11 cellular contexts compared by ENCODE assay signal in the genomic region with DNA sequence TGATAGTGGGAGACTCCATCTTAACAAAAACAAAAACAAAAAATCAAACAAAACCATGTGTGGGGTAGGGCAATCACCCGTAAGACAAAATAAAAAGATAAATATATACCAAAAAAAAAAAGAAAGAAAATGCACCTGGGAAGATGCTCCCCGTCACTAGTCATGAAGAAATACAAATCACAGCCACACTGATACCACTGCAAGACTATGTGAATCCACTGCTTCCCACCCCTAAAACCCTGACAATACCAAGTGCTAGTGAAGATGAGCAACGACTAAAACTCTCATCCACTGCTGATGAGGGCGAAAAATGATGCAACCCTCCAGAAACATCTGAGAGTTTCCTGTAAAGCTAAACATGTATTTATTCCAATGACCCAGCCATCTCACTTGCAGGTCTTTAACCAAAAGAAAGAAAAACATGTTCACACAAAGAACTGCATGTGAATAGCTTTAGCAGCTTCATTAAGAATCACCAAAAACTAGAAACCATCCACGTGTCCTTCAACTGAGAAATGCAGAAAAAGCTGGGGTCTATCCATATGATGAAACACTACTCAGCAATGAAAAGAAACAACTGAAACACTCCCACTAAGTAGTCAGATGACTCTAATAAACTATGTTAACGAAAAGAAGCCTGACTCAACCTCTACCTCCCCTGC. TPM values are rescaled to one million over a fixed set of nuclear protein-coding genes. Genes with fewer than 3 reads are reported as not detected.
DNase-seq lines count a peak whose midpoint lies in the region; ATAC-seq and TF ChIP-seq lines count a peak whose summit lies in the region.
"Had no signal": no experiment of that assay in that cellular context is flagged by ENCODE, and none has a peak within 500 bp of the region (broad histone marks: within the 10 kb centered on the region; RNA-seq: fewer than 3 reads in every experiment).

No MANE protein-coding gene starts in this region.

- peak overlapping the region; percentile 2 to 65; a peak in 3 of 4 replicates for H3K27ac ChIP-seq in SK-N-SH (ENCODE audit: low read depth in 2 of 2, low read length in 1 of 2)
- H3K27ac ChIP-seq in OCI-LY7 (ENCODE audit: low read depth, low read length, poor library complexity, severe bottlenecking) = peak overlapping the region; percentile 39
- H3K27ac ChIP-seq in mammary epithelial cell (ENCODE audit: insufficient read depth, low read depth, low read length) = peak overlapping the region; percentile 28

- no peak overlapping the region for H2AFZ ChIP-seq in SK-N-SH (ENCODE audit: low read depth)
- H2AFZ ChIP-seq in OCI-LY7 (ENCODE audit: low read length) = no peak overlapping the region
- H2AFZ ChIP-seq in mammary epithelial cell (ENCODE audit: low read depth, low read length) = no peak overlapping the region

- no peak for TF ChIP-seq EP300 in SK-N-SH (IDR thresholded peaks at IDR 0.05; ENCODE audit: borderline replicate concordance in 1 of 2, low read depth in 1 of 2, low read length in 1 of 2)

- H3K9me3 ChIP-seq in SK-N-SH (no peaks in the 10 kb centered on the region), OCI-LY7 (ENCODE audit: low read length) (no peaks in the 10 kb centered on the region), mammary epithelial cell (replicated peaks; ENCODE audit: insufficient read depth, low read length) (no peaks in the 10 kb centered on the region), BE2C (no peaks in the 10 kb centered on the region; the same call in 1 of the 2 replicates)

- no peaks in the 10 kb centered on the region for H3K27me3 Mint-ChIP-seq in progenitor cell of endocrine pancreas

- no peaks in the 10 kb centered on the region for H3K9me3 Mint-ChIP-seq in progenitor cell of endocrine pancreas (ENCODE audit: low read depth)

- H3K4me1 ChIP-seq in SK-N-SH (ENCODE audit: control insufficient read depth in 1 of 2, insufficient read depth in 2 of 2, low read depth in 1 of 2, low read length in 1 of 2) = peaks cover 50 to 57% of the 10 kb centered on the region in 2 experiments
- H3K4me1 ChIP-seq in OCI-LY7 (ENCODE audit: insufficient read depth, low read length, poor library complexity, severe bottlenecking) = peaks cover 88% of the 10 kb centered on the region
- peaks cover 46% of the 10 kb centered on the region for H3K4me1 ChIP-seq in mammary epithelial cell (ENCODE audit: insufficient read depth, low read length)
- peaks cover 12% of the 10 kb centered on the region for H3K4me1 ChIP-seq in BE2C

- peaks cover 4% of the 10 kb centered on the region for H3K36me3 Mint-ChIP-seq in progenitor cell of endocrine pancreas (ENCODE audit: insufficient read depth)

- H3K9ac ChIP-seq in SK-N-SH (no peak overlapping the region), mammary epithelial cell (ENCODE audit: insufficient read depth, low read length) (no peak overlapping the region)

- H3K27ac Mint-ChIP-seq in progenitor cell of endocrine pancreas = peak overlapping the region; percentile 26

- DNase-seq in SK-N-SH (no peak), OCI-LY7 (ENCODE audit: low spot score) (peak; percentile 64), mammary epithelial cell (no peak), progenitor cell of endocrine pancreas (ENCODE audit: low spot score, unreplicated experiment) (no peak), BE2C (no peak), NCI-H748 (lab: John Stamatoyannopoulos, UW; ENCODE audit: unreplicated experiment) (no peak)
- DNase-seq: left colon, NCI-H187 treated with DMSO at 0.1 percent for 48 hours had no signal

- 78% methylated on average over 6 of the region's 6 CpGs for WGBS in SK-N-SH (ENCODE audit: low lambda C conversion rate)
- WGBS in mammary epithelial cell (ENCODE audit: low coverage, missing lambda C conversion rate) = 62% methylated on average over 5 of the region's 6 CpGs

- peaks cover 0 to 5% of the 10 kb centered on the region in 2 experiments for H3K36me3 ChIP-seq in SK-N-SH (replicated peaks in 1 of 2; ENCODE audit: control insufficient read depth in 1 of 2, insufficient read depth in 2 of 2, low read length in 1 of 2)
- peaks cover 23% of the 10 kb centered on the region for H3K36me3 ChIP-seq in OCI-LY7 (ENCODE audit: insufficient read depth, low read length)
- H3K36me3 ChIP-seq in mammary epithelial cell (ENCODE audit: insufficient read depth, low read length) = peaks cover 5% of the 10 kb centered on the region
- H3K36me3 ChIP-seq in BE2C = peaks cover 3% of the 10 kb centered on the region; the same call in 1 of the 2 replicates

- H4K20me1 ChIP-seq in SK-N-SH (ENCODE audit: insufficient read depth) (peaks cover 100% of the 10 kb centered on the region), OCI-LY7 (ENCODE audit: insufficient read depth, low read length) (peaks cover 65% of the 10 kb centered on the region), mammary epithelial cell (ENCODE audit: insufficient read depth, low read length) (peaks cover 53% of the 10 kb centered on the region)

- H3K4me3 Mint-ChIP-seq in progenitor cell of endocrine pancreas (ENCODE audit: low read depth) = no peak overlapping the region

- CTCF ChIA-PET in SK-N-SH (lab: Yijun Ruan, JAX) (interaction anchor here (0.7 kb wide), 1 partner anchor 39 kb away, joined by 4 read pairs; no protein-coding TSS in a partner anchor), OCI-LY7 (lab: Charles Lee; ENCODE audit: unreplicated experiment) (no interaction called here), mammary epithelial cell (lab: Charles Lee; ENCODE audit: low non-redundant PET) (no interaction called here)

- H3K27me3 ChIP-seq in SK-N-SH (ENCODE audit: insufficient read depth) (no peaks in the 10 kb centered on the region), mammary epithelial cell (ENCODE audit: insufficient read depth, low read length) (no peaks in the 10 kb centered on the region), BE2C (no peaks in the 10 kb centered on the region)

- ATAC-seq in SK-N-SH treated with all-trans-retinoic acid at 6 μM for 48 hours (no peak), GM19467 (IDR thresholded peaks at IDR 0.05; ENCODE audit: unreplicated experiment) (no peak)
- ATAC-seq: left colon had no signal

- peaks cover 9% of the 10 kb centered on the region for H3F3A ChIP-seq in SK-N-SH (replicated peaks; ENCODE audit: insufficient read depth)

- in situ Hi-C loops in mammary epithelial cell (cut with MboI; ENCODE audit: low sequenced_read_pairs in 2 of 2) = no loop called here

- intact Hi-C loops in OCI-LY7 (cut with micrococcal nuclease; ENCODE audit: unreplicated experiment) (no loop called here), mammary epithelial cell (cut with micrococcal nuclease) (no loop called here)

- H3K4me2 ChIP-seq in SK-N-SH (no peak overlapping the region), OCI-LY7 (ENCODE audit: low read length) (peak overlapping the region; percentile 25; the same call in 1 of the 2 replicates), mammary epithelial cell (ENCODE audit: insufficient read depth, low read depth, low read length) (no peak overlapping the region)

- no TSS peak for BruUV-seq in OCI-LY7 (replicated peaks; lab: Mats Ljungman, UMichigan)
- BruUV-seq in mammary epithelial cell (replicated peaks; lab: Mats Ljungman, UMichigan) = TSS peak; percentile 23

- no peak for TF ChIP-seq RAD21 in SK-N-SH (IDR thresholded peaks at IDR 0.05; ENCODE audit: low read length)

- no peak overlapping the region for H3K4me3 ChIP-seq in SK-N-SH (ENCODE audit: low read depth in 2 of 2, low read length in 1 of 2)
- H3K4me3 ChIP-seq in OCI-LY7 (ENCODE audit: low read depth, low read length, poor library complexity, severe bottlenecking) = no peak overlapping the region
- no peak overlapping the region for H3K4me3 ChIP-seq in mammary epithelial cell (replicated peaks in 1 of 3; ENCODE audit: insufficient read depth in 1 of 3, low read depth in 2 of 3, low read length in 3 of 3)
- no peak overlapping the region for H3K4me3 ChIP-seq in BE2C (ENCODE audit: low read depth, low read length)
- H3K4me3 ChIP-seq: skin epidermis had no signal

- H3K9me2 ChIP-seq in SK-N-SH (no peaks in the 10 kb centered on the region), OCI-LY7 (ENCODE audit: insufficient read depth, low read length) (no peaks in the 10 kb centered on the region)

- peaks cover 44% of the 10 kb centered on the region for H3K4me1 Mint-ChIP-seq in progenitor cell of endocrine pancreas (ENCODE audit: low read depth)

- TF ChIP-seq CTCF in SK-N-SH (IDR thresholded peaks at IDR 0.05) (no peak), OCI-LY7 (conservative IDR thresholded peaks at IDR 0.05; ENCODE audit: low read length) (no peak), mammary epithelial cell (conservative IDR thresholded peaks at IDR 0.05 in 1 of 2, IDR thresholded peaks at IDR 0.05 in 1 of 2; ENCODE audit: extremely low read depth in 1 of 2, insufficient read depth in 1 of 2, low read depth in 1 of 2, low read length in 2 of 2) (no peak), progenitor cell of endocrine pancreas (IDR thresholded peaks at IDR 0.05; ENCODE audit: unreplicated experiment) (no peak), BE2C (IDR thresholded peaks at IDR 0.05; ENCODE audit: low read depth, low read length) (no peak)

- POLR2A ChIA-PET in SK-N-SH (lab: Yijun Ruan, JAX) (interaction anchor here (0.7 kb wide), 1 partner anchor 30 kb away, joined by 3 read pairs; no protein-coding TSS in a partner anchor), OCI-LY7 (lab: Charles Lee) (interaction anchor here (0.9 to 4.0 kb wide), 3 partner anchors 8 to 34 kb away, joined by 4 to 17 read pairs (median 15); no protein-coding TSS in a partner anchor)

- H3K79me2 ChIP-seq in SK-N-SH (ENCODE audit: insufficient read depth) = peaks cover 100% of the 10 kb centered on the region
- H3K79me2 ChIP-seq in OCI-LY7 (ENCODE audit: insufficient read depth, low read depth, low read length) = peaks cover 99% of the 10 kb centered on the region
- peaks cover 99% of the 10 kb centered on the region for H3K79me2 ChIP-seq in mammary epithelial cell (ENCODE audit: insufficient read depth, low read length)

- dilution Hi-C loops in mammary epithelial cell (cut with HindIII; ENCODE audit: low sequenced_read_pairs) = no loop called here

TF ChIP-seq in SK-N-SH, 30 proteins besides CTCF, POLR2A, EP300 and RAD21 (continues in another document):
- TF ChIP-seq TCF12 (IDR thresholded peaks at IDR 0.05) = no peak
- no peak for TF ChIP-seq FOXJ3 (CRISPR knock-in tag; IDR thresholded peaks at IDR 0.05)
- TF ChIP-seq RCOR1 (IDR thresholded peaks at IDR 0.05; ENCODE audit: low read length) = no peak
- no peak for TF ChIP-seq JUND (IDR thresholded peaks at IDR 0.05)

TF ChIP-seq in SK-N-SH treated with all-trans-retinoic acid at 6 μM for 48 hours, 23 proteins besides CTCF, POLR2A, EP300 and RAD21 (continues in another document):
- TF ChIP-seq ZFP30 (CRISPR knock-in tag; IDR thresholded peaks at IDR 0.05) (no peak), GLIS3 (CRISPR knock-in tag; IDR thresholded peaks at IDR 0.05) (no peak), ZFP3 (CRISPR knock-in tag; IDR thresholded peaks at IDR 0.05) (no peak)

RNA-seq across cellular contexts. Expression of gene BRD4, which starts 31.7 kb away (rescaled TPM):
- 5.6 and 10.0 TPM in 2 replicates for polyA plus RNA-seq in SK-N-SH (2012; rRNA removed)
- polyA plus RNA-seq in SK-N-SH (2012; cell fraction: cytosol; rRNA removed) = 7.0 and 8.3 TPM in 2 replicates
- 19.9 and 22.9 TPM in 2 replicates for polyA plus RNA-seq in SK-N-SH (2012; cell fraction: nucleus; rRNA removed)
- total RNA-seq in OCI-LY7 (2014; rRNA removed; shearing (Covaris generic)) = 22.6 and 33.6 TPM in 2 replicates
- 143 and 157 TPM in 2 replicates for total RNA-seq in OCI-LY7 (2022)
- total RNA-seq in mammary epithelial cell = 100 to 1,000 TPM in 1 of 2 donors, 10 to 100 TPM in 1; 22.2 to 113 TPM
- 9.9 TPM for polyA plus RNA-seq in mammary epithelial cell
- 166 TPM for polyA minus RNA-seq in mammary epithelial cell
- 144 and 148 TPM in 2 replicates for total RNA-seq in progenitor cell of endocrine pancreas
- 76.3 TPM for polyA plus RNA-seq in BE2C (2012; ENCODE audit: insufficient read depth, insufficient read length, low read depth)
